17 cellular contexts compared by ENCODE assay signal in the genomic region with DNA sequence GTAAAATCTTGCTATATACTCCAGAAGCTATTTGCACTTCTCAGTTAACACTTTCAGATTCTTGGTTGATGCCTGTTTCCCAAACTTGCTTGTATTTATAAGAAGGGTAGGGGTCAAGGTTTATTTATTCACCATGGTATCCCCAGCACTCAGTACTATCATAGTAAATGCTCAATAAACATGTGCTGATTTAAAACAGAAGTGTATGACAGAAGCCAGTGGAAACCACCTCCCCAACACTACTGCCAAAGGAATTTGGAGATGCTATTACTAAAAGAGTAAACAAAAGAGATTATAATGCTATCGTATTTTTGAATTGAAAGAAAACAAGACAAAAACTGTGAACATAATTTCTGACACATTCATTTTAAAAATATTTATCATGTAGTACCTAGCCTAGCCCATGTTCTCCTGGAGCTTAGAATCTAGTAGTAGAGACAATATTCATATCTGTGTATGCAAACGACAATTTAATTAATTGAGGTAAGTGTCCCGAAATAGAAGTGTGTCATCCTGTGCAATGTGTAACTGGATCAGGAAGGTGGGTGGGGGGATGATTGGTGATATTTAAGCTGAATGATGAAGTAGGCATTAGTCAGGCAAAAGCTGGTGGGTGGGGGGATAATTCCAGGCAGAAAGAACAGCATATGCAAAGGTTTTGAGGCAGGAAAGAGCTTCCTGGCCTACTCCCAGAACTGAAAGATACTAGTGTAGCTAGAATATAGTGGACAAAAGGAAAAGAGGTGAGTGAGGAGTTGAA.
DNase-seq lines count a peak whose midpoint lies in the region; ATAC-seq, FAIRE-seq and TF ChIP-seq lines count a peak whose summit lies in the region.
"Had no signal": no experiment of that assay in that cellular context is flagged by ENCODE, and none has a peak within 500 bp of the region (broad histone marks: within the 10 kb centered on the region; RNA-seq: fewer than 3 reads in every experiment).

No MANE protein-coding gene starts in this region.

- H3F3A ChIP-seq in OCI-LY1 (ENCODE audit: insufficient read depth, low read length): peaks cover 4% of the 10 kb centered on the region; the same call in 1 of the 2 replicates

- H3K36me3 Mint-ChIP-seq in nephron progenitor cell (ENCODE audit: low read depth): no peaks in the 10 kb centered on the region

- peak overlapping the region; percentile 53 for H3K4me3 ChIP-seq in OCI-LY1 (ENCODE audit: low read depth, low read length, poor library complexity, severe bottlenecking)
- no peak overlapping the region for H3K4me3 ChIP-seq in bronchial epithelial cell (ENCODE audit: low read depth, low read length)
- H3K4me3 ChIP-seq: left ventricle myocardium inferior had no signal

- H3K27me3 ChIP-seq in OCI-LY1 (ENCODE audit: insufficient read depth, low read length) (no peaks in the 10 kb centered on the region), bronchial epithelial cell (ENCODE audit: control insufficient read depth, insufficient read depth, low read length) (no peaks in the 10 kb centered on the region)

- H3K4me2 ChIP-seq in OCI-LY1 (ENCODE audit: low read length): peak overlapping the region; percentile 53

- peak; percentile 86 for DNase-seq in bronchial epithelial cell (ENCODE audit: low read depth)
- no peak for DNase-seq in nephron progenitor cell
- DNase-seq in NCI-H82 treated with DMSO at 0.1 percent for 48 hours (lab: John Stamatoyannopoulos, UW; ENCODE audit: unreplicated experiment): no peak
- no peak for DNase-seq in COLO829 (ENCODE audit: low spot score)
- no peak for DNase-seq in NCI-H2107 treated with DMSO at 0.1 percent for 48 hours (lab: John Stamatoyannopoulos, UW; ENCODE audit: unreplicated experiment)
- no peak for DNase-seq in activated CD4-positive, CD25-positive, alpha-beta regulatory T cell treated with anti-CD3 and anti-CD28 coated beads, Interleukin-2, amount 50 U/mL, for 72 hours
- DNase-seq: activated gamma-delta T cell; left ventricle myocardium inferior; NCI-H2029; NCI-H69; stimulated activated naive CD8-positive, alpha-beta T cell treated with anti-CD3 and anti-CD28 coated beads, Interleukin-15, amount 100 ng/mL, for 72 hours had no signal

- H3K79me2 ChIP-seq in OCI-LY1 (ENCODE audit: insufficient read depth, low read length): no peaks in the 10 kb centered on the region

- H3K9me3 Mint-ChIP-seq in nephron progenitor cell: no peaks in the 10 kb centered on the region
- H3K9me3 Mint-ChIP-seq: T-helper 1 cell treated with Interleukin-12 subunit alpha and Interleukin-12 subunit beta and Interleukin-4 antibody, amounts not matched to agents 30 μg/mL and 1 μg/mL, for 36 hours had no signal

- H3K4me3 Mint-ChIP-seq in nephron progenitor cell: no peak overlapping the region
- H3K4me3 Mint-ChIP-seq: stimulated activated naive CD8-positive, alpha-beta T cell treated with anti-CD3 and anti-CD28 coated beads, Interleukin-15, amount 100 ng/mL, for 72 hours; T-helper 1 cell treated with Interleukin-12 subunit alpha and Interleukin-12 subunit beta and Interleukin-4 antibody, amounts not matched to agents 30 μg/mL and 1 μg/mL, for 36 hours had no signal

- H2AFZ ChIP-seq in OCI-LY1 (ENCODE audit: low read length): no peak overlapping the region

- no peaks in the 10 kb centered on the region for H3K9me2 ChIP-seq in OCI-LY1 (ENCODE audit: low read depth, low read length)

- H3K27ac ChIP-seq in OCI-LY1 (ENCODE audit: low read depth, low read length, poor library complexity, severe bottlenecking): peak overlapping the region; percentile 11
- H3K27ac ChIP-seq: left ventricle myocardium inferior had no signal

- H4K20me1 ChIP-seq in OCI-LY1 (ENCODE audit: insufficient read depth, low read length): no peaks in the 10 kb centered on the region

- peaks cover 68% of the 10 kb centered on the region for H3K4me1 ChIP-seq in OCI-LY1 (ENCODE audit: insufficient read depth, low read length, severe bottlenecking)

- peak; percentile 14 for ATAC-seq in GM19463 (IDR thresholded peaks at IDR 0.05; ENCODE audit: unreplicated experiment)
- ATAC-seq: activated CD4-positive, CD25-positive, alpha-beta regulatory T cell treated with anti-CD3 and anti-CD28 coated beads, Interleukin-2, amount 50 U/mL, for 24 hours; esophagus mucosa; stimulated activated naive CD8-positive, alpha-beta T cell treated with anti-CD3 and anti-CD28 coated beads, Interleukin-15, amount 100 ng/mL, for 72 hours had no signal

- H3K4me1 Mint-ChIP-seq in nephron progenitor cell: peaks cover 34% of the 10 kb centered on the region
- H3K4me1 Mint-ChIP-seq: stimulated activated naive CD8-positive, alpha-beta T cell treated with anti-CD3 and anti-CD28 coated beads, Interleukin-15, amount 100 ng/mL, for 72 hours had no signal

- no peak overlapping the region for H3K9ac ChIP-seq in OCI-LY1 (ENCODE audit: low read length)

- no peak for FAIRE-seq in bronchial epithelial cell (lab: Jason Lieb, UNC)
- FAIRE-seq: RCC 7860 had no signal

- H3K9me3 ChIP-seq in OCI-LY1 (ENCODE audit: low read length): no peaks in the 10 kb centered on the region
- H3K9me3 ChIP-seq: left ventricle myocardium inferior had no signal

- TF ChIP-seq CTCF in OCI-LY1 (IDR thresholded peaks at IDR 0.05; ENCODE audit: low read length) (no peak), bronchial epithelial cell (IDR thresholded peaks at IDR 0.05; ENCODE audit: insufficient read depth, low read length, severe bottlenecking) (no peak), nephron progenitor cell (IDR thresholded peaks at IDR 0.05) (no peak)

- H3K36me3 ChIP-seq in OCI-LY1 (ENCODE audit: insufficient read depth, low read length): no peaks in the 10 kb centered on the region
- H3K36me3 ChIP-seq in bronchial epithelial cell (ENCODE audit: control insufficient read depth, insufficient read depth, low read length): no peaks in the 10 kb centered on the region
- H3K36me3 ChIP-seq: left ventricle myocardium inferior had no signal

- peak overlapping the region; percentile 14 for H3K27ac Mint-ChIP-seq in nephron progenitor cell
- H3K27ac Mint-ChIP-seq: stimulated activated naive CD8-positive, alpha-beta T cell treated with anti-CD3 and anti-CD28 coated beads, Interleukin-15, amount 100 ng/mL, for 72 hours; T-helper 1 cell treated with Interleukin-12 subunit alpha and Interleukin-12 subunit beta and Interleukin-4 antibody, amounts not matched to agents 30 μg/mL and 1 μg/mL, for 36 hours had no signal

- peaks cover 3% of the 10 kb centered on the region for H3K27me3 Mint-ChIP-seq in nephron progenitor cell (ENCODE audit: low read depth, poor library complexity)
- H3K27me3 Mint-ChIP-seq: stimulated activated naive CD8-positive, alpha-beta T cell treated with anti-CD3 and anti-CD28 coated beads, Interleukin-15, amount 100 ng/mL, for 72 hours had no signal
